1 cellular context compared by ENCODE assay signal in genomic region chr13:96817336-96817941, GRCh38.
TF ChIP-seq lines count a peak whose summit lies in the region.

No MANE protein-coding gene starts in this region.

TF ChIP-seq in GM23338, 12 proteins besides CTCF, POLR2A, EP300 and RAD21 (continued from another document):
- TF ChIP-seq ZNF462 (CRISPR knock-in tag; IDR thresholded peaks at IDR 0.05), result no peak
- TF ChIP-seq CREB1 (CRISPR knock-in tag; IDR thresholded peaks at IDR 0.05; ENCODE audit: low read depth), result no peak
- TF ChIP-seq POLR2AphosphoS5 (IDR thresholded peaks at IDR 0.05; ENCODE audit: low read depth), result no peak
- no peak for TF ChIP-seq EZH2phosphoT487 (IDR thresholded peaks at IDR 0.05; ENCODE audit: unreplicated experiment)
- no peak for TF ChIP-seq ZNF114 (CRISPR knock-in tag; IDR thresholded peaks at IDR 0.05)
- no peak for TF ChIP-seq JUNB (IDR thresholded peaks at IDR 0.05; ENCODE audit: unreplicated experiment)
- no peak for TF ChIP-seq EZH2 (IDR thresholded peaks at IDR 0.05; ENCODE audit: low read depth, unreplicated experiment)
- TF ChIP-seq REST (IDR thresholded peaks at IDR 0.05; ENCODE audit: unreplicated experiment), result no peak
- no peak for TF ChIP-seq ZNF331 (CRISPR knock-in tag; IDR thresholded peaks at IDR 0.05; ENCODE audit: low read depth)
- TF ChIP-seq ETS1 (IDR thresholded peaks at IDR 0.05), result no peak
